ENCODE assay signal across 17 cellular contexts in genomic region chr20:33480071-33480470, GRCh38. TPM values are rescaled to one million over a fixed set of nuclear protein-coding genes. Genes with fewer than 3 reads are reported as not detected.
DNase-seq lines count a peak whose midpoint lies in the region; ATAC-seq and TF ChIP-seq lines count a peak whose summit lies in the region.
"Had no signal": no experiment of that assay in that cellular context is flagged by ENCODE, and none has a peak within 500 bp of the region (broad histone marks: within the 10 kb centered on the region; RNA-seq: fewer than 3 reads in every experiment).

No MANE protein-coding gene starts in this region.

- no peak overlapping the region for H3K4me3 Mint-ChIP-seq in GM23338
- no peak overlapping the region for H3K4me3 Mint-ChIP-seq in WTC11
- H3K4me3 Mint-ChIP-seq in activated naive CD4-positive, alpha-beta T cell treated with anti-CD3 and anti-CD28 coated beads, Interleukin-2, amount 10 ng/mL, durations not matched to agents 7 days and 5 days = no peak overlapping the region
- H3K4me3 Mint-ChIP-seq: CD4-positive, alpha-beta T cell had no signal

- H3K27ac ChIP-seq in GM23338 (ENCODE audit: low read depth) = no peak overlapping the region
- H3K27ac ChIP-seq: BLaER1 treated with 17β-estradiol and CSF1 and Interleukin-3, amounts not matched to agents 10 nM and 100 nM; HL-60 had no signal

- no peak overlapping the region for H3K4me3 ChIP-seq in GM23338
- H3K4me3 ChIP-seq: BLaER1 treated with 17β-estradiol and CSF1 and Interleukin-3, amounts not matched to agents 10 nM and 100 nM had no signal

- H3K36me3 ChIP-seq in GM23338 (ENCODE audit: insufficient read depth) = no peaks in the 10 kb centered on the region
- H3K36me3 ChIP-seq: BLaER1 treated with 17β-estradiol and CSF1 and Interleukin-3, amounts not matched to agents 10 nM and 100 nM had no signal

- ATAC-seq in GM23338 (no peak), WTC11 (peak; percentile 26), left colon (no peak)
- ATAC-seq: HCT116 had no signal

- H3K9me2 ChIP-seq in GM23338 (ENCODE audit: insufficient read depth) = no peaks in the 10 kb centered on the region

- H3F3A ChIP-seq in GM23338 (replicated peaks; ENCODE audit: low read depth) = no peaks in the 10 kb centered on the region

- POLR2A ChIA-PET in WTC11 (lab: Charles Lee) = interaction anchor here (0.5 to 0.8 kb wide), 2 partner anchors 10 to 173 kb away, joined by 3 read pairs; partner anchors contain the start of gene CBFA2T2

- peaks cover 21% of the 10 kb centered on the region for H3K4me1 ChIP-seq in GM23338 (ENCODE audit: insufficient read depth)

- H3K27me3 ChIP-seq in GM23338 (ENCODE audit: insufficient read depth) = no peaks in the 10 kb centered on the region
- H3K27me3 ChIP-seq: BLaER1 treated with 17β-estradiol and CSF1 and Interleukin-3, amounts not matched to agents 10 nM and 100 nM had no signal

- CTCF ChIA-PET in WTC11 (lab: Charles Lee) = no interaction called here
- CTCF ChIA-PET in activated naive CD4-positive, alpha-beta T cell treated with anti-CD3 and anti-CD28 coated beads, Interleukin-2, amount 10 ng/mL, durations not matched to agents 7 days and 5 days (lab: Charles Lee) = no interaction called here

- H3K9me3 Mint-ChIP-seq in GM23338 (no peaks in the 10 kb centered on the region), WTC11 (no peaks in the 10 kb centered on the region)
- H3K9me3 Mint-ChIP-seq in activated naive CD4-positive, alpha-beta T cell treated with anti-CD3 and anti-CD28 coated beads, Interleukin-2, amount 10 ng/mL, durations not matched to agents 7 days and 5 days = no peaks in the 10 kb centered on the region
- H3K9me3 Mint-ChIP-seq: CD4-positive, alpha-beta T cell had no signal

- H3K4me1 Mint-ChIP-seq in GM23338 (peaks cover 23% of the 10 kb centered on the region), WTC11 (peaks cover 38% of the 10 kb centered on the region)
- H3K4me1 Mint-ChIP-seq in activated naive CD4-positive, alpha-beta T cell treated with anti-CD3 and anti-CD28 coated beads, Interleukin-2, amount 10 ng/mL, durations not matched to agents 7 days and 5 days = no peaks in the 10 kb centered on the region

- H3K27me3 Mint-ChIP-seq in GM23338 (ENCODE audit: insufficient read depth, low read depth, poor library complexity) (peaks cover 15% of the 10 kb centered on the region), WTC11 (ENCODE audit: low read depth) (no peaks in the 10 kb centered on the region)
- H3K27me3 Mint-ChIP-seq in activated naive CD4-positive, alpha-beta T cell treated with anti-CD3 and anti-CD28 coated beads, Interleukin-2, amount 10 ng/mL, durations not matched to agents 7 days and 5 days = peaks cover 10% of the 10 kb centered on the region
- H3K27me3 Mint-ChIP-seq: CD4-positive, alpha-beta T cell had no signal

- H3K36me3 Mint-ChIP-seq in GM23338 (ENCODE audit: low read depth) (no peaks in the 10 kb centered on the region), WTC11 (no peaks in the 10 kb centered on the region)
- no peaks in the 10 kb centered on the region for H3K36me3 Mint-ChIP-seq in activated naive CD4-positive, alpha-beta T cell treated with anti-CD3 and anti-CD28 coated beads, Interleukin-2, amount 10 ng/mL, durations not matched to agents 7 days and 5 days

- H3K79me2 ChIP-seq in GM23338 (replicated peaks; ENCODE audit: insufficient read depth) = no peaks in the 10 kb centered on the region

- H3K27ac Mint-ChIP-seq in GM23338 (no peak overlapping the region), WTC11 (peak overlapping the region; percentile 17)
- no peak overlapping the region for H3K27ac Mint-ChIP-seq in activated naive CD4-positive, alpha-beta T cell treated with anti-CD3 and anti-CD28 coated beads, Interleukin-2, amount 10 ng/mL, durations not matched to agents 7 days and 5 days
- H3K27ac Mint-ChIP-seq: CD4-positive, alpha-beta T cell had no signal

- peak overlapping the region; percentile 38; the same call in 1 of the 2 replicates for H2AFZ ChIP-seq in GM23338

- no peaks in the 10 kb centered on the region for H4K20me1 ChIP-seq in GM23338 (replicated peaks; ENCODE audit: insufficient read depth)
- H4K20me1 ChIP-seq: BLaER1 treated with 17β-estradiol and CSF1 and Interleukin-3, amounts not matched to agents 10 nM and 100 nM had no signal

- DNase-seq in GM23338 (ENCODE audit: low spot score) (no peak), WTC11 (ENCODE audit: low spot score) (peak; percentile 38), left colon (peak; percentile 42 to 51), posterior vena cava (ENCODE audit: low spot score) (peak; percentile 34), CD1c-positive myeloid dendritic cell (ENCODE audit: extremely low spot score) (no peak), putamen (ENCODE audit: low spot score) (no peak), NCI-H2107 treated with DMSO at 0.1 percent for 48 hours (lab: John Stamatoyannopoulos, UW; ENCODE audit: unreplicated experiment) (no peak)
- no peak for DNase-seq in activated naive CD4-positive, alpha-beta T cell treated with anti-CD3 and anti-CD28 coated beads, Interleukin-2, amount 10 ng/mL, durations not matched to agents 7 days and 5 days
- DNase-seq: ACHN; Calu3; CD4-positive, alpha-beta T cell; DMS79 treated with DMSO at 0.1 percent for 48 hours; EL; GDM1 had no signal

- TF ChIP-seq CTCF in GM23338 (conservative IDR thresholded peaks at IDR 0.05; ENCODE audit: low read depth in 2 of 2) (no peak), WTC11 (IDR thresholded peaks at IDR 0.05) (no peak)

- intact Hi-C loops in left colon (cut with DNase I, micrococcal nuclease) = no loop called here
- intact Hi-C loops in posterior vena cava (cut with DNase I) = no loop called here

- H3K4me2 ChIP-seq in GM23338 = no peak overlapping the region
- H3K4me2 ChIP-seq: BLaER1 treated with 17β-estradiol and CSF1 and Interleukin-3, amounts not matched to agents 10 nM and 100 nM had no signal

TF ChIP-seq in GM23338, 12 proteins besides CTCF, POLR2A, EP300 and RAD21 (continues in another document):
- TF ChIP-seq ZNF114 (CRISPR knock-in tag; IDR thresholded peaks at IDR 0.05) (no peak), POLR2AphosphoS5 (IDR thresholded peaks at IDR 0.05; ENCODE audit: low read depth) (no peak)

TF ChIP-seq in WTC11, 78 proteins besides CTCF, POLR2A, EP300 and RAD21 (continues in another document):
- TF ChIP-seq OVOL2 (CRISPR knock-in tag; IDR thresholded peaks at IDR 0.05; ENCODE audit: borderline replicate concordance) (no peak), ZNF281 (CRISPR knock-in tag; IDR thresholded peaks at IDR 0.05) (no peak), ZNF396 (CRISPR knock-in tag; IDR thresholded peaks at IDR 0.05; ENCODE audit: borderline replicate concordance) (no peak), ZNF121 (CRISPR knock-in tag; IDR thresholded peaks at IDR 0.05) (no peak), ZNF317 (CRISPR knock-in tag; IDR thresholded peaks at IDR 0.05; ENCODE audit: borderline replicate concordance, low read depth) (no peak), ZNF671 (CRISPR knock-in tag; IDR thresholded peaks at IDR 0.05) (no peak), IRF1 (CRISPR knock-in tag; IDR thresholded peaks at IDR 0.05) (no peak), SMAD3 (CRISPR knock-in tag; IDR thresholded peaks at IDR 0.05; ENCODE audit: borderline replicate concordance) (no peak), ETV6 (CRISPR knock-in tag; IDR thresholded peaks at IDR 0.05) (no peak), ZBTB21 (CRISPR knock-in tag; IDR thresholded peaks at IDR 0.05; ENCODE audit: borderline replicate concordance) (no peak)

RNA-seq across cellular contexts. Expression of gene CBFA2T2, which starts 9.8 kb away (rescaled TPM):
- total RNA-seq in GM23338 (2014; rRNA removed; shearing (Covaris generic)) = 14.7 and 15.8 TPM in 2 replicates
- 12.3 and 12.7 TPM in 2 replicates for polyA plus RNA-seq in GM23338 (2016; fragmentation: Nextera tagmentation; extraction: Ambion mirVana)
- total RNA-seq in WTC11 (2021) = 22.1 to 23.8 TPM (median 23.5 TPM) in 3 replicates
- 10 to 100 TPM; 26.9 to 27.3 TPM for total RNA-seq in left colon
- 10 to 100 TPM; 11.0 to 12.0 TPM for total RNA-seq in posterior vena cava

RNA-seq across cellular contexts. Expression of gene SNTA1, which starts 36.5 kb away (rescaled TPM):
- total RNA-seq in GM23338 (2014; rRNA removed; shearing (Covaris generic)) = 5.0 and 9.3 TPM in 2 replicates
- polyA plus RNA-seq in GM23338 (2016; fragmentation: Nextera tagmentation; extraction: Ambion mirVana) = 3.8 and 4.5 TPM in 2 replicates
- total RNA-seq in WTC11 (2021) = 5.3 to 6.3 TPM (median 6.2 TPM) in 3 replicates
- 1 to 10 TPM; 4.0 to 8.3 TPM for total RNA-seq in left colon
- total RNA-seq in posterior vena cava = 10 to 100 TPM; 40.1 to 44.7 TPM

Comparison
In these comparisons a context has a peak if more than half of its experiments do, and no peak if none do; other contexts are left out.
1. DNase-seq: peak in WTC11 (single experiment), left colon (2 of 2) and posterior vena cava (single experiment); none in GM23338 (single experiment), CD1c-positive myeloid dendritic cell (single experiment), putamen (single experiment), NCI-H2107 treated with DMSO at 0.1 percent for 48 hours (single experiment) and activated naive CD4-positive, alpha-beta T cell treated with anti-CD3 and anti-CD28 coated beads, Interleukin-2, amount 10 ng/mL, durations not matched to agents 7 days and 5 days (single experiment).